ENCODE assay signal across 8 cellular contexts in genomic region chr11:34492806-34493414, GRCh38. TPM values are rescaled to one million over a fixed set of nuclear protein-coding genes. Genes with fewer than 3 reads are reported as not detected.
DNase-seq lines count a peak whose midpoint lies in the region; ATAC-seq and TF ChIP-seq lines count a peak whose summit lies in the region.

No MANE protein-coding gene starts in this region.

- CTCF ChIA-PET in activated CD8-positive, alpha-beta T cell treated with anti-CD3 and anti-CD28 coated beads for 36 hours (lab: Charles Lee), result interaction anchor here (0.6 to 1.8 kb wide), 31 partner anchors 11 to 686 kb away, joined by 3 to 11 read pairs (median 4); partner anchors contain the start of genes ABTB2 and ELF5

- DNase-seq in CD4-positive, CD25-positive, alpha-beta regulatory T cell, result peak; percentile 4 to 54 (median 24)
- peak; percentile 51 for DNase-seq in HCEC 1CT
- DNase-seq in NCI-H526 (lab: John Stamatoyannopoulos, UW), result peak; percentile 68 to 88
- peak; percentile 78 for DNase-seq in activated CD8-positive, alpha-beta T cell treated with anti-CD3 and anti-CD28 coated beads for 36 hours
- peak; percentile 48 for DNase-seq in fibroblast of the conjunctiva (ENCODE audit: low read depth)
- DNase-seq in osteocyte (ENCODE audit: extremely low spot score, unreplicated experiment), result no peak
- DNase-seq in NCI-H226, result no peak

- no peak overlapping the region for H3K27ac Mint-ChIP-seq in CD4-positive, CD25-positive, alpha-beta regulatory T cell
- no peak overlapping the region for H3K27ac Mint-ChIP-seq in activated CD8-positive, alpha-beta T cell treated with anti-CD3 and anti-CD28 coated beads for 36 hours
- no peak overlapping the region for H3K27ac Mint-ChIP-seq in osteocyte (ENCODE audit: unreplicated experiment)

- H3K4me1 ChIP-seq in CD4-positive, CD25-positive, alpha-beta regulatory T cell (ENCODE audit: control insufficient read depth, insufficient read depth, low read length, poor library complexity, severe bottlenecking), result no peaks in the 10 kb centered on the region

- H3K27ac ChIP-seq in CD4-positive, CD25-positive, alpha-beta regulatory T cell (ENCODE audit: insufficient read depth, low read length, poor library complexity, severe bottlenecking), result no peak overlapping the region

- H3K9me3 ChIP-seq in CD4-positive, CD25-positive, alpha-beta regulatory T cell (ENCODE audit: control insufficient read depth in 2 of 2, low read length in 2 of 2), result no peaks in the 10 kb centered on the region

- H3K36me3 ChIP-seq in CD4-positive, CD25-positive, alpha-beta regulatory T cell (ENCODE audit: control insufficient read depth, insufficient read depth, low read length), result no peaks in the 10 kb centered on the region

- peak; percentile 83 for TF ChIP-seq CTCF in activated CD8-positive, alpha-beta T cell treated with anti-CD3 and anti-CD28 coated beads for 36 hours (IDR thresholded peaks at IDR 0.05)
- TF ChIP-seq CTCF in osteocyte (IDR thresholded peaks at IDR 0.05), result peak; percentile 77

- H3K27me3 Mint-ChIP-seq in CD4-positive, CD25-positive, alpha-beta regulatory T cell, result peaks cover 4% of the 10 kb centered on the region
- H3K27me3 Mint-ChIP-seq in activated CD8-positive, alpha-beta T cell treated with anti-CD3 and anti-CD28 coated beads for 36 hours, result peaks cover 1% of the 10 kb centered on the region
- H3K27me3 Mint-ChIP-seq in osteocyte (ENCODE audit: unreplicated experiment), result peaks cover 26% of the 10 kb centered on the region

- no peak for ATAC-seq in CD4-positive, CD25-positive, alpha-beta regulatory T cell (ENCODE audit: low read depth in 2 of 2)
- no peak for ATAC-seq in activated CD8-positive, alpha-beta T cell treated with anti-CD3 and anti-CD28 coated beads for 36 hours
- ATAC-seq in HG02642 (IDR thresholded peaks at IDR 0.05; ENCODE audit: poor library complexity, unreplicated experiment), result no peak

- H3K4me1 Mint-ChIP-seq in CD4-positive, CD25-positive, alpha-beta regulatory T cell, result no peaks in the 10 kb centered on the region
- H3K4me1 Mint-ChIP-seq in activated CD8-positive, alpha-beta T cell treated with anti-CD3 and anti-CD28 coated beads for 36 hours (ENCODE audit: low read depth), result no peaks in the 10 kb centered on the region
- H3K4me1 Mint-ChIP-seq in osteocyte (ENCODE audit: unreplicated experiment), result no peaks in the 10 kb centered on the region

- no peaks in the 10 kb centered on the region for H3K9me3 Mint-ChIP-seq in CD4-positive, CD25-positive, alpha-beta regulatory T cell
- no peaks in the 10 kb centered on the region for H3K9me3 Mint-ChIP-seq in activated CD8-positive, alpha-beta T cell treated with anti-CD3 and anti-CD28 coated beads for 36 hours
- H3K9me3 Mint-ChIP-seq in osteocyte (ENCODE audit: unreplicated experiment), result no peaks in the 10 kb centered on the region

- no peak overlapping the region for H3K4me3 Mint-ChIP-seq in CD4-positive, CD25-positive, alpha-beta regulatory T cell
- no peak overlapping the region for H3K4me3 Mint-ChIP-seq in activated CD8-positive, alpha-beta T cell treated with anti-CD3 and anti-CD28 coated beads for 36 hours
- no peak overlapping the region for H3K4me3 Mint-ChIP-seq in osteocyte (ENCODE audit: unreplicated experiment)

- H3K36me3 Mint-ChIP-seq in CD4-positive, CD25-positive, alpha-beta regulatory T cell, result no peaks in the 10 kb centered on the region
- H3K36me3 Mint-ChIP-seq in activated CD8-positive, alpha-beta T cell treated with anti-CD3 and anti-CD28 coated beads for 36 hours (ENCODE audit: low read depth), result no peaks in the 10 kb centered on the region
- H3K36me3 Mint-ChIP-seq in osteocyte (ENCODE audit: unreplicated experiment), result no peaks in the 10 kb centered on the region

- H3K27me3 ChIP-seq in CD4-positive, CD25-positive, alpha-beta regulatory T cell (ENCODE audit: control insufficient read depth, insufficient read depth, low read length), result peaks cover 2% of the 10 kb centered on the region

- POLR2A ChIA-PET in activated CD8-positive, alpha-beta T cell treated with anti-CD3 and anti-CD28 coated beads for 36 hours (lab: Charles Lee), result interaction anchor here (0.6 kb wide), 1 partner anchor 198 kb away, joined by 3 read pairs; no protein-coding TSS in a partner anchor

- H3K4me3 ChIP-seq in CD4-positive, CD25-positive, alpha-beta regulatory T cell (ENCODE audit: low read depth, low read length), result no peak overlapping the region

- intact Hi-C loops in activated CD8-positive, alpha-beta T cell treated with anti-CD3 and anti-CD28 coated beads for 36 hours (cut with micrococcal nuclease), result loop anchor here (5.0 kb wide), 1 partner anchor 496 kb away; no protein-coding TSS in a partner anchor

RNA-seq across cellular contexts. Expression of gene ELF5, which starts 20.7 kb away (rescaled TPM):
- not detected for total RNA-seq in CD4-positive, CD25-positive, alpha-beta regulatory T cell
- not detected for polyA plus RNA-seq in CD4-positive, CD25-positive, alpha-beta regulatory T cell
- total RNA-seq in activated CD8-positive, alpha-beta T cell treated with anti-CD3 and anti-CD28 coated beads for 36 hours, result not detected
- total RNA-seq in osteocyte, result not detected in 2 replicates

RNA-seq across cellular contexts. Expression of gene CAT, which starts 54.2 kb away (rescaled TPM):
- total RNA-seq in CD4-positive, CD25-positive, alpha-beta regulatory T cell, result 26.8 TPM
- 100 to 1,000 TPM in 2 of 4 donors, 10 to 100 TPM in 2; 90.3 to 119 (median 96.5) TPM for polyA plus RNA-seq in CD4-positive, CD25-positive, alpha-beta regulatory T cell
- 10 to 100 TPM; 23.9 to 24.8 TPM for total RNA-seq in activated CD8-positive, alpha-beta T cell treated with anti-CD3 and anti-CD28 coated beads for 36 hours
- 18.4 and 22.4 TPM in 2 replicates for total RNA-seq in osteocyte

Comparison
In these comparisons a context has a peak if more than half of its experiments do, and no peak if none do; other contexts are left out.
1. DNase-seq: peak in CD4-positive, CD25-positive, alpha-beta regulatory T cell (3 of 3), HCEC 1CT (single experiment), NCI-H526 (2 of 2), activated CD8-positive, alpha-beta T cell treated with anti-CD3 and anti-CD28 coated beads for 36 hours (single experiment) and fibroblast of the conjunctiva (single experiment); none in osteocyte (single experiment) and NCI-H226 (single experiment).